1 cellular context compared by ENCODE assay signal in the genomic region with DNA sequence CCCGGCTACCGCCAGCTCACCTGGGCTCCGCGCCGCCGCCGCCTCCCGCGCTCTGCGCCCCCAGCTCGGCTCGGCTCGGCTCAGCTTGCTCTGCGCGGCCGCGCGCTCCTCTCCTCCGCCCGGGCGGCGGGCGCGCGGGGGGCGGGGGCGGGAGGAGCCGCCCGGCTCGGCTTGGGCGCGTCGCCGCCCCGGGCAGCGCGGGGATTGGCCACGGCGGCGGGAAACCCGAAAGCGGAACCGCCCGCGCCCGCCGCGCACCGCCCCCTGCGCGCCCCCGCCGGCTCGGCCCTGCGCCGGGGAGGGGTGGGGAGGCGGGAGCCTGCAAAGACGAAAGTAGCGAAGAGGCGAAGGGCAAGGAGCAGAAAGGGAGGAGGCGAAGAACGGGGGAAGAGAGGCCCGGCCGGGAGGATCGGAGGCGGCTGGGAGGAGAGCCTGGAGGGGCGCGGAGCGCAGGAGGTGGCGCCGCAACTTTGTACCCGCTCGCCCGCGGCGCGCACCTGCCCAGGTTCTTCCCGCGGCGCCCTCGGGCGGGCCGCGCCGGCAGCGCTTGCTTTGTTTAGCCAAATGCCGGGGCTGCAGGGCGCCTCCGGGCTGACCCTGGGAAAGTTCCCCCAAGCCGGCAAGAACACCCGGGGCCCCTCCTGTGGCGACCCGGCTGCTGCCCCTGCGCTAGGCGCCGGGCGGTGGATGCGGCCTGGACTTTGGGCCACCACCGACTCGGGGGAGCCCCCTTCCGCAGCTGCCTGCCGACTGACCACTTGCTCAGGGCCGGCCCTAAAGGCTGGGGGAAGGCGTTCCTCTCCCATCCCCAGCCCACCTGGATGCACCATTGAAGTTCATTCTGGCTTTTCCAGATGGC.
A peak's percentile ranks its signal among the peaks of the same experiment; 100 is the strongest.
TF ChIP-seq lines count a peak whose summit lies in the region.

A gene (minus strand): TSS at position 92 of the 859 bp plus-strand sequence. CDS start 22,183 bp downstream, outside the sequence.

TF ChIP-seq in HepG2, 621 proteins besides CTCF, POLR2A, EP300 and RAD21 (continued from another document and continues in another):
- TF ChIP-seq, protein P1, sequence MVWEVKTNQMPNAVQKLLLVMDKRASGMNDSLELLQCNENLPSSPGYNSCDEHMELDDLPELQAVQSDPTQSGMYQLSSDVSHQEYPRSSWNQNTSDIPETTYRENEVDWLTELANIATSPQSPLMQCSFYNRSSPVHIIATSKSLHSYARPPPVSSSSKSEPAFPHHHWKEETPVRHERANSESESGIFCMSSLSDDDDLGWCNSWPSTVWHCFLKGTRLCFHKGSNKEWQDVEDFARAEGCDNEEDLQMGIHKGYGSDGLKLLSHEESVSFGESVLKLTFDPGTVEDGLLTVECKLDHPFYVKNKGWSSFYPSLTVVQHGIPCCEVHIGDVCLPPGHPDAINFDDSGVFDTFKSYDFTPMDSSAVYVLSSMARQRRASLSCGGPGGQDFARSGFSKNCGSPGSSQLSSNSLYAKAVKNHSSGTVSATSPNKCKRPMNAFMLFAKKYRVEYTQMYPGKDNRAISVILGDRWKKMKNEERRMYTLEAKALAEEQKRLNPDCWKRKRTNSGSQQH (CRISPR knock-in tag; IDR thresholded peaks at IDR 0.05; ENCODE audit: low read depth): peak; percentile 11; the same call in 1 of the 2 replicates
- TF ChIP-seq ZNF317 (CRISPR knock-in tag; IDR thresholded peaks at IDR 0.05): 0 out of 2 replicates have a peak, but pooled peaks have one; percentile 37
- TF ChIP-seq PTBP1 (IDR thresholded peaks at IDR 0.05; ENCODE audit: low read depth, low read length, poor library complexity, severe bottlenecking): no peak
- peak; percentile 65 for TF ChIP-seq POLR2AphosphoS5 (IDR thresholded peaks at IDR 0.05; ENCODE audit: low read depth, low read length)
- TF ChIP-seq SP4 (CRISPR knock-in tag; IDR thresholded peaks at IDR 0.05): peak; percentile 67; the same call in 1 of the 2 replicates
- peak; percentile 47; the same call in 1 of the 2 replicates for TF ChIP-seq MED1 (CRISPR knock-in tag; IDR thresholded peaks at IDR 0.05)
- peak; percentile 43; the same call in 1 of the 2 replicates for TF ChIP-seq ZNF563 (CRISPR knock-in tag; IDR thresholded peaks at IDR 0.05)
- TF ChIP-seq, protein P2, sequence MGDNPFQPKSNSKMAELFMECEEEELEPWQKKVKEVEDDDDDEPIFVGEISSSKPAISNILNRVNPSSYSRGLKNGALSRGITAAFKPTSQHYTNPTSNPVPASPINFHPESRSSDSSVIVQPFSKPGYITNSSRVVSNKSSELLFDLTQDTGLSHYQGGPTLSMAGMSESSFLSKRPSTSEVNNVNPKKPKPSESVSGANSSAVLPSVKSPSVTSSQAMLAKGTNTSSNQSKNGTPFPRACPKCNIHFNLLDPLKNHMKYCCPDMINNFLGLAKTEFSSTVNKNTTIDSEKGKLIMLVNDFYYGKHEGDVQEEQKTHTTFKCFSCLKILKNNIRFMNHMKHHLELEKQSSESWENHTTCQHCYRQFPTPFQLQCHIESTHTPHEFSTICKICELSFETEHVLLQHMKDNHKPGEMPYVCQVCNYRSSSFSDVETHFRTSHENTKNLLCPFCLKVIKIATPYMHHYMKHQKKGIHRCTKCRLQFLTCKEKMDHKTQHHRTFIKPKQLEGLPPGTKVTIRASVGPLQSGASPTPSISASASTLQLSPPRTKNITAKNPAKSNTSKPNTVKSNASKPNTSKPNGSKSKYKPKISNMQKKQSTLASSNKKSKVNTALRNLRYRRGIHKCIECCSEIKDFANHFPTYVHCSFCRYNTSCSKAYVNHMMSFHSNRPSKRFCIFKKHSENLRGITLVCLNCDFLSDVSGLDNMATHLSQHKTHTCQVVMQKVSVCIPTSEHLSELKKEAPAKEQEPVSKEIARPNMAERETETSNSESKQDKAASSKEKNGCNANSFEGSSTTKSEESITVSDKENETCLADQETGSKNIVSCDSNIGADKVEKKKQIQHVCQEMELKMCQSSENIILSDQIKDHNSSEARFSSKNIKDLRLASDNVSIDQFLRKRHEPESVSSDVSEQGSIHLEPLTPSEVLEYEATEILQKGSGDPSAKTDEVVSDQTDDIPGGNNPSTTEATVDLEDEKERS (CRISPR knock-in tag; IDR thresholded peaks at IDR 0.05): peak; percentile 30; the same call in 1 of the 2 replicates
- TF ChIP-seq, protein P3, sequence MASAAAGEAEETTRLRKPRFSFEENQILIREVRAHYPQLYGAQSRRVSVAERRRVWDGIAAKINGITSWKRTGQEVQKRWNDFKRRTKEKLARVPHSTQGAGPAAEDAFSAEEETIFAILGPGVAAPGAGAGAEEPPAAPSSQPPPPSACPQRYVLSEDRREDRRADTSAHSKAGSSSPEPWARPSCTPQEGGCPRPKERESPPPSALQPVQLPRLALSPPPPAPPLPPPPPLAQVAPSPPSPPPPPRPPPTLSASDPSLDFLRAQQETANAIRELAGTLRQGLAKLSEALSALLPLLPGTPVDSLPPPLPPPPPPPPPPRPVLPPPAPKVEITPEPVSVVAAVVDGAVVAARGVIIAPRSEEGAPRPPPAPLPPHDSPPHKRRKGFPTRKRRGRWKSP (CRISPR knock-in tag; IDR thresholded peaks at IDR 0.05): peak; percentile 30; the same call in 1 of the 2 replicates
- no peak for TF ChIP-seq GPN1 (CRISPR knock-in tag; IDR thresholded peaks at IDR 0.05; ENCODE audit: borderline replicate concordance)
- TF ChIP-seq, protein P4, sequence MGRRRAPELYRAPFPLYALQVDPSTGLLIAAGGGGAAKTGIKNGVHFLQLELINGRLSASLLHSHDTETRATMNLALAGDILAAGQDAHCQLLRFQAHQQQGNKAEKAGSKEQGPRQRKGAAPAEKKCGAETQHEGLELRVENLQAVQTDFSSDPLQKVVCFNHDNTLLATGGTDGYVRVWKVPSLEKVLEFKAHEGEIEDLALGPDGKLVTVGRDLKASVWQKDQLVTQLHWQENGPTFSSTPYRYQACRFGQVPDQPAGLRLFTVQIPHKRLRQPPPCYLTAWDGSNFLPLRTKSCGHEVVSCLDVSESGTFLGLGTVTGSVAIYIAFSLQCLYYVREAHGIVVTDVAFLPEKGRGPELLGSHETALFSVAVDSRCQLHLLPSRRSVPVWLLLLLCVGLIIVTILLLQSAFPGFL (CRISPR knock-in tag; IDR thresholded peaks at IDR 0.05): no peak
- TF ChIP-seq, protein P5, sequence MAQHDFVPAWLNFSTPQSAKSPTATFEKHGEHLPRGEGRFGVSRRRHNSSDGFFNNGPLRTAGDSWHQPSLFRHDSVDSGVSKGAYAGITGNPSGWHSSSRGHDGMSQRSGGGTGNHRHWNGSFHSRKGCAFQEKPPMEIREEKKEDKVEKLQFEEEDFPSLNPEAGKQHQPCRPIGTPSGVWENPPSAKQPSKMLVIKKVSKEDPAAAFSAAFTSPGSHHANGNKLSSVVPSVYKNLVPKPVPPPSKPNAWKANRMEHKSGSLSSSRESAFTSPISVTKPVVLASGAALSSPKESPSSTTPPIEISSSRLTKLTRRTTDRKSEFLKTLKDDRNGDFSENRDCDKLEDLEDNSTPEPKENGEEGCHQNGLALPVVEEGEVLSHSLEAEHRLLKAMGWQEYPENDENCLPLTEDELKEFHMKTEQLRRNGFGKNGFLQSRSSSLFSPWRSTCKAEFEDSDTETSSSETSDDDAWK (CRISPR knock-in tag; IDR thresholded peaks at IDR 0.05): no peak
- no peak for TF ChIP-seq HNRNPH1 (optimal IDR thresholded peaks at IDR 0.05; ENCODE audit: low read depth, low read length)
- no peak; the same call in 1 of the 2 replicates for TF ChIP-seq ZSCAN31 (CRISPR knock-in tag; IDR thresholded peaks at IDR 0.05; ENCODE audit: low read depth)
- TF ChIP-seq ARNT2 (CRISPR knock-in tag; IDR thresholded peaks at IDR 0.05; ENCODE audit: low read depth): peak; percentile 43; the same call in 1 of the 2 replicates
- TF ChIP-seq ZNF883 (CRISPR knock-in tag; IDR thresholded peaks at IDR 0.05; ENCODE audit: not compliant biosample characterization): peak; percentile 27
- TF ChIP-seq SAP130 (CRISPR knock-in tag; IDR thresholded peaks at IDR 0.05; ENCODE audit: low read depth): peak; percentile 76; the same call in 1 of the 2 replicates
- TF ChIP-seq ZFX (CRISPR knock-in tag; IDR thresholded peaks at IDR 0.05; ENCODE audit: low read depth): peak; percentile 80
- 0 out of 2 replicates have a peak, but pooled peaks have one; percentile 7 for TF ChIP-seq NFYC (CRISPR knock-in tag; IDR thresholded peaks at IDR 0.05)
- TF ChIP-seq ZFAT (CRISPR knock-in tag; conservative IDR thresholded peaks at IDR 0.05): 0 out of 2 replicates have a peak, but pooled peaks have one; percentile 38
- TF ChIP-seq ZNF547 (CRISPR knock-in tag; IDR thresholded peaks at IDR 0.05): peak; percentile 49; the same call in 1 of the 2 replicates
- TF ChIP-seq AGO2 (optimal IDR thresholded peaks at IDR 0.05; ENCODE audit: low read depth, low read length): peak; percentile 67
- peak; percentile 32 for TF ChIP-seq RARA (CRISPR knock-in tag; IDR thresholded peaks at IDR 0.05)
- no peak; the same call in 1 of the 2 replicates for TF ChIP-seq BRD4 (CRISPR knock-in tag; IDR thresholded peaks at IDR 0.05)
- peak; percentile 28; the same call in 1 of the 2 replicates for TF ChIP-seq PHF21A (CRISPR knock-in tag; IDR thresholded peaks at IDR 0.05)
- peak; percentile 14; the same call in 1 of the 2 replicates for TF ChIP-seq THAP11 (CRISPR knock-in tag; IDR thresholded peaks at IDR 0.05)
- TF ChIP-seq FOSL2 (CRISPR knock-in tag; IDR thresholded peaks at IDR 0.05): no peak
- TF ChIP-seq, protein P6, sequence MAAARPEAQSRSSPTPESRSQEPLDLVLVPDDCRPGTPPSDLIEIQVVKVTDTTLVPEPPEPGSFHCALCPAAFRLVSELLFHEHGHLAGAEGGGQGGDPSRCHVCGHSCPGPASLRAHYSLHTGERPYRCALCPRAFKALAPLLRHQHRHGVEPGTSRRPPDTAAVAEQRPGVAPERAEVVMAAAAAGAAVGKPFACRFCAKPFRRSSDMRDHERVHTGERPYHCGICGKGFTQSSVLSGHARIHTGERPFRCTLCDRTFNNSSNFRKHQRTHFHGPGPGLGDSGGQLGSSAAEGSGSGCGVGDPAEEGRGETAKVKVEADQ (CRISPR knock-in tag; IDR thresholded peaks at IDR 0.05; ENCODE audit: borderline replicate concordance): no peak
- TF ChIP-seq ZNF251 (CRISPR knock-in tag; IDR thresholded peaks at IDR 0.05): no peak
- peak; percentile 54 for TF ChIP-seq HNF4G (IDR thresholded peaks at IDR 0.05; ENCODE audit: borderline replicate concordance, low read depth, low read length)
- no peak for TF ChIP-seq HNF4G (CRISPR knock-in tag; IDR thresholded peaks at IDR 0.05; ENCODE audit: borderline replicate concordance, low read depth)
- no peak for TF ChIP-seq FIP1L1 (IDR thresholded peaks at IDR 0.05; ENCODE audit: borderline replicate concordance, insufficient read depth, low read depth, low read length)
- TF ChIP-seq CBFB (CRISPR knock-in tag; IDR thresholded peaks at IDR 0.05): 0 out of 2 replicates have a peak, but pooled peaks have one; percentile 37
- no peak for TF ChIP-seq TP53 (CRISPR knock-in tag; conservative IDR thresholded peaks at IDR 0.05)
- no peak for TF ChIP-seq ZNF282 (IDR thresholded peaks at IDR 0.05; ENCODE audit: partially characterized antibody)
- TF ChIP-seq ZFP1 (CRISPR knock-in tag; IDR thresholded peaks at IDR 0.05): no peak
- TF ChIP-seq, protein P7, sequence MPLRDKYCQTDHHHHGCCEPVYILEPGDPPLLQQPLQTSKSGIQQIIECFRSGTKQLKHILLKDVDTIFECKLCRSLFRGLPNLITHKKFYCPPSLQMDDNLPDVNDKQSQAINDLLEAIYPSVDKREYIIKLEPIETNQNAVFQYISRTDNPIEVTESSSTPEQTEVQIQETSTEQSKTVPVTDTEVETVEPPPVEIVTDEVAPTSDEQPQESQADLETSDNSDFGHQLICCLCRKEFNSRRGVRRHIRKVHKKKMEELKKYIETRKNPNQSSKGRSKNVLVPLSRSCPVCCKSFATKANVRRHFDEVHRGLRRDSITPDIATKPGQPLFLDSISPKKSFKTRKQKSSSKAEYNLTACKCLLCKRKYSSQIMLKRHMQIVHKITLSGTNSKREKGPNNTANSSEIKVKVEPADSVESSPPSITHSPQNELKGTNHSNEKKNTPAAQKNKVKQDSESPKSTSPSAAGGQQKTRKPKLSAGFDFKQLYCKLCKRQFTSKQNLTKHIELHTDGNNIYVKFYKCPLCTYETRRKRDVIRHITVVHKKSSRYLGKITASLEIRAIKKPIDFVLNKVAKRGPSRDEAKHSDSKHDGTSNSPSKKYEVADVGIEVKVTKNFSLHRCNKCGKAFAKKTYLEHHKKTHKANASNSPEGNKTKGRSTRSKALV (CRISPR knock-in tag; IDR thresholded peaks at IDR 0.05): peak; percentile 87; the same call in 1 of the 2 replicates
- TF ChIP-seq, protein P8, sequence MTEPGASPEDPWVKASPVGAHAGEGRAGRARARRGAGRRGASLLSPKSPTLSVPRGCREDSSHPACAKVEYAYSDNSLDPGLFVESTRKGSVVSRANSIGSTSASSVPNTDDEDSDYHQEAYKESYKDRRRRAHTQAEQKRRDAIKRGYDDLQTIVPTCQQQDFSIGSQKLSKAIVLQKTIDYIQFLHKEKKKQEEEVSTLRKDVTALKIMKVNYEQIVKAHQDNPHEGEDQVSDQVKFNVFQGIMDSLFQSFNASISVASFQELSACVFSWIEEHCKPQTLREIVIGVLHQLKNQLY (CRISPR knock-in tag; IDR thresholded peaks at IDR 0.05): no peak
- 0 out of 2 replicates have a peak, but pooled peaks have one; percentile 25 for TF ChIP-seq ZNF446 (CRISPR knock-in tag; IDR thresholded peaks at IDR 0.05)
- no peak for TF ChIP-seq ZNF839 (CRISPR knock-in tag; IDR thresholded peaks at IDR 0.05; ENCODE audit: borderline replicate concordance)
- TF ChIP-seq ZFP36L1 (CRISPR knock-in tag; IDR thresholded peaks at IDR 0.05): no peak
- TF ChIP-seq, protein P9, sequence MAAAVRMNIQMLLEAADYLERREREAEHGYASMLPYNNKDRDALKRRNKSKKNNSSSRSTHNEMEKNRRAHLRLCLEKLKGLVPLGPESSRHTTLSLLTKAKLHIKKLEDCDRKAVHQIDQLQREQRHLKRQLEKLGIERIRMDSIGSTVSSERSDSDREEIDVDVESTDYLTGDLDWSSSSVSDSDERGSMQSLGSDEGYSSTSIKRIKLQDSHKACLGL (CRISPR knock-in tag; IDR thresholded peaks at IDR 0.05): peak; percentile 71
- peak; percentile 69 for TF ChIP-seq FOXC1 (CRISPR knock-in tag; IDR thresholded peaks at IDR 0.05; ENCODE audit: borderline replicate concordance)
- TF ChIP-seq ZNF572 (CRISPR knock-in tag; IDR thresholded peaks at IDR 0.05): peak; percentile 69; the same call in 1 of the 2 replicates
- no peak for TF ChIP-seq KLF12 (CRISPR knock-in tag; IDR thresholded peaks at IDR 0.05; ENCODE audit: borderline replicate concordance)
- TF ChIP-seq ZNF292 (CRISPR knock-in tag; IDR thresholded peaks at IDR 0.05; ENCODE audit: borderline replicate concordance, low read depth): peak; percentile 74; the same call in 1 of the 2 replicates
- TF ChIP-seq POLR2G (IDR thresholded peaks at IDR 0.05; ENCODE audit: low read depth, low read length): peak; percentile 72
- no peak for TF ChIP-seq REL (CRISPR knock-in tag; conservative IDR thresholded peaks at IDR 0.05)
